17 cellular contexts compared by ENCODE assay signal in the genomic region with DNA sequence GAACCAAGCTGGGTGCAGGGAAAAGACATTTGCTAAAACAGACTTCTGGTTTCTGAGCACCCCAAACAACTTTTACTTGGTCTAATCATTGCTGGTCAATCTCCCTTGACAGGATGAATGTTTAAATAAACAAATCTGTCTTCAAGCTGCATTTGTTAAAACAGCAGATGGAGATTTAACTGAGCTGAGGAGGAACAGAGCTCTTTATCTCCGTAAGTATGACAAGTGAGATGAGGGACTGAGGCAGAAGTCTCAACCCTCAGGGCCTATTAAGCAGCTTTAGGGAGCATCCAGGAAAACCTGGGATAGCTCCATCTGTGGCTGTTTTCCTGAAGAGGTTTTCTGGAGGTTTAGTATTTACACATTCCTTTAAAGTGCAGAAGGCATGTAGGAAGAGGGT. TPM values are rescaled to one million over a fixed set of nuclear protein-coding genes. Genes with fewer than 3 reads are reported as not detected.
DNase-seq lines count a peak whose midpoint lies in the region; FAIRE-seq and TF ChIP-seq lines count a peak whose summit lies in the region.
"Had no signal": no experiment of that assay in that cellular context is flagged by ENCODE, and none has a peak within 500 bp of the region (broad histone marks: within the 10 kb centered on the region; RNA-seq: fewer than 3 reads in every experiment).

No MANE protein-coding gene starts in this region.

- H3K4me3 Mint-ChIP-seq in chondrocyte (ENCODE audit: unreplicated experiment), result no peak overlapping the region
- H3K4me3 Mint-ChIP-seq in nephron, result no peak overlapping the region
- H3K4me3 Mint-ChIP-seq: activated CD8-positive, alpha-beta T cell treated with anti-CD3 and anti-CD28 coated beads, Interleukin-2, amount 10 ng/mL, durations not matched to agents 7 days and 5 days; activated T-cell treated with anti-CD3 and anti-CD28 coated beads, Interleukin-2, amount 50 U/mL, for 4 hours; dendritic cell treated with granulocyte-macrophage colony-stimulating factor and Interleukin-4, amounts not matched to agents 40 ng/mL and 50 ng/mL, for 4 days had no signal

- peak; percentile 25 for FAIRE-seq in D721Med (lab: Jason Lieb, UNC)

- H3K27ac Mint-ChIP-seq in chondrocyte (ENCODE audit: unreplicated experiment) (peak overlapping the region; percentile 82), nephron (peak overlapping the region; percentile 80 to 93 (median 89))
- H3K27ac Mint-ChIP-seq: activated CD8-positive, alpha-beta T cell treated with anti-CD3 and anti-CD28 coated beads, Interleukin-2, amount 10 ng/mL, durations not matched to agents 7 days and 5 days; dendritic cell treated with granulocyte-macrophage colony-stimulating factor and Interleukin-4, amounts not matched to agents 40 ng/mL and 50 ng/mL, for 4 days had no signal

- H3K27me3 Mint-ChIP-seq in chondrocyte (ENCODE audit: low read depth) (no peaks in the 10 kb centered on the region), nephron (ENCODE audit: low read depth) (no peaks in the 10 kb centered on the region)

- no peaks in the 10 kb centered on the region for H3K9me3 Mint-ChIP-seq in chondrocyte (ENCODE audit: low read depth)
- no peaks in the 10 kb centered on the region for H3K9me3 Mint-ChIP-seq in nephron
- H3K9me3 Mint-ChIP-seq: activated T-cell treated with anti-CD3 and anti-CD28 coated beads, Interleukin-2, amount 50 U/mL, for 4 hours; dendritic cell treated with granulocyte-macrophage colony-stimulating factor and Interleukin-4, amounts not matched to agents 40 ng/mL and 50 ng/mL, for 4 days had no signal

- H3K36me3 Mint-ChIP-seq in chondrocyte (ENCODE audit: low read depth) (no peaks in the 10 kb centered on the region), nephron (ENCODE audit: low read depth) (no peaks in the 10 kb centered on the region)

- H3K27ac ChIP-seq in substantia nigra (ENCODE audit: low read depth, low read length, poor library complexity, severe bottlenecking), result no peak overlapping the region
- H3K27ac ChIP-seq: skin epidermis had no signal

- H3K4me1 Mint-ChIP-seq in chondrocyte (ENCODE audit: low read depth), result peaks cover 40% of the 10 kb centered on the region
- peaks cover 63% of the 10 kb centered on the region for H3K4me1 Mint-ChIP-seq in nephron

- TF ChIP-seq CTCF in D721Med (IDR thresholded peaks at IDR 0.05; ENCODE audit: insufficient read depth, missing control alignments) (no peak), chondrocyte (IDR thresholded peaks at IDR 0.05) (no peak), nephron (IDR thresholded peaks at IDR 0.05; ENCODE audit: unreplicated experiment in 3 of 3) (no peak)

- DNase-seq in D721Med (ENCODE audit: insufficient read length, low spot score) (no peak), NCI-H524 (lab: John Stamatoyannopoulos, UW) (peak; percentile 90 to 98), chondrocyte (ENCODE audit: low spot score) (no peak), LoVo (ENCODE audit: low spot score) (no peak), ecto neural progenitor cell (ENCODE audit: low spot score) (no peak), substantia nigra (lab: John Stamatoyannopoulos, UW) (no peak)
- no peak for DNase-seq in activated naive CD4-positive, alpha-beta T cell (lab: John Stamatoyannopoulos, UW)
- DNase-seq: activated CD8-positive, alpha-beta T cell treated with anti-CD3 and anti-CD28 coated beads, Interleukin-2, amount 10 ng/mL, durations not matched to agents 7 days and 5 days; activated naive CD4-positive, alpha-beta T cell treated with anti-CD3 and anti-CD28 coated beads, Interleukin-2, amount 50 U/mL, for 16 hours; activated T-cell treated with anti-CD3 and anti-CD28 coated beads, Interleukin-2, amount 50 U/mL, for 4 hours; erythroblast; NCI-H1092 treated with DMSO at 0.1 percent for 48 hours; stimulated activated CD4-positive, alpha-beta T cell treated with anti-CD3 and anti-CD28 coated beads, Interleukin-4, amount 100 ng/mL, for 1 hour; uterus had no signal

RNA-seq across cellular contexts. Expression of a gene that starts 40.6 kb away (rescaled TPM):
- 10.6 to 12.3 TPM (median 10.7 TPM) in 3 replicates for total RNA-seq in chondrocyte

Comparison
In these comparisons a context has a peak if more than half of its experiments do, and no peak if none do; other contexts are left out.
1. DNase-seq: peak in NCI-H524 (2 of 2); none in D721Med (single experiment), chondrocyte (single experiment), activated naive CD4-positive, alpha-beta T cell (0 of 4), LoVo (single experiment), ecto neural progenitor cell (single experiment) and substantia nigra (0 of 49).